8 cellular contexts compared by ENCODE assay signal in the genomic region with DNA sequence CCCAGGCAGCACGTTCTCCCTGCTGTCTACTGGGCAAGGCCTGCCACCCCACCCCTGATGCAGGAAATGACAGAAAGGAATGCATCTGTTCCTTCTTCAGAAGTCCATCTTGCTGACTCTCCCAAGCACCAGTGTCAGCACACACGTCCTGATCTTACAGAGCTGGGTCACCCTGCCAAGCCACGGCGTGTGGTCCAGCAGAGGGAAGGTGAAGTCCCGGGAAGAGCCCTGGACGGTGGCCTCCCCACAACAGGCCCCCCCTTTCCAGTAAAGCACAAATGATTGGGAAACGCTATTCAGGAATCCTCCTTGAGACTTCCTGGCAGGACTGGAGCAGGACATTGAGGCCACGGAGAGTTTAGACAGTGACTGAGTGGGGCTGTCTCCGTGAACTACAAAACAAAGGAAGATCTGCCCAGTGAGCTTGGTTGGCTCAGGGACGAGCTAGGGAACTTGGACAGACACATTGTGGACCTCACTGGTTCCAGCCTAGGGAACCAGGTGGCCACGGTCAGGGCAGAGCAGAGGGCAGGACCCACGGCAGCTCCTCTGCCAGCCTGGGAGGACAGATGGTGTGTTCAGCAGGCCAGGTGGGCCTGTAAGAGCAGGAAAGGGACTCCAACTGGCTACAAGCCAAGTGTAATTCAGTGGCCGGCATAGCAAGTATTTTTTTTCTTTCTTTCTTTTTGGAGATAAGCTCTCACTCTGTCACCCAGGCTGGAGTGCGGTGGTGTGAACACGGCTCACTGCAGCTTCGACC. TPM values are rescaled to one million over a fixed set of nuclear protein-coding genes. Genes with fewer than 3 reads are reported as not detected.
A peak's percentile ranks its signal among the peaks of the same experiment; 100 is the strongest.
DNase-seq lines count a peak whose midpoint lies in the region; ATAC-seq, FAIRE-seq and TF ChIP-seq lines count a peak whose summit lies in the region.

No MANE protein-coding gene starts in this region.

- no peak for DNase-seq in A549 (ENCODE audit: low read depth in 1 of 2, low spot score in 1 of 2)
- peak; percentile 67 for DNase-seq in MG63
- peak; percentile 59 for DNase-seq in astrocyte (ENCODE audit: low read depth)
- no peak for DNase-seq in left lobe of liver (ENCODE audit: low spot score)
- DNase-seq in activated CD4-positive, alpha-beta T cell treated with anti-CD3 and anti-CD28 coated beads, Interleukin-2, amount 50 U/mL, for 1 hour: no peak
- DNase-seq in stimulated activated naive CD4-positive, alpha-beta T cell treated with Interleukin-2 at 50 U/mL for 16 hours (lab: John Stamatoyannopoulos, UW): no peak

- no peaks in the 10 kb centered on the region for H3K9me3 ChIP-seq in A549
- no peaks in the 10 kb centered on the region for H3K9me3 ChIP-seq in MG63
- H3K9me3 ChIP-seq in astrocyte (ENCODE audit: insufficient read depth, low read depth, low read length): no peaks in the 10 kb centered on the region
- H3K9me3 ChIP-seq in thymus (ENCODE audit: control insufficient read depth): no peaks in the 10 kb centered on the region

- no peaks in the 10 kb centered on the region for H3K9me3 Mint-ChIP-seq in astrocyte (ENCODE audit: unreplicated experiment)

- H3K36me3 Mint-ChIP-seq in astrocyte (ENCODE audit: low read depth, unreplicated experiment): peaks cover 2% of the 10 kb centered on the region

- no peak overlapping the region for H2AFZ ChIP-seq in astrocyte (ENCODE audit: low read depth, low read length)

- H3K27ac ChIP-seq in A549 (peak overlapping the region; percentile 82 to 98), astrocyte (ENCODE audit: low read depth, low read length) (no peak overlapping the region), thymus (ENCODE audit: low read depth) (peak overlapping the region; percentile 76)

- peaks cover 36% of the 10 kb centered on the region for H3K4me1 Mint-ChIP-seq in astrocyte (ENCODE audit: low read depth, unreplicated experiment)

- H3K4me1 ChIP-seq in A549 (peaks cover 30% of the 10 kb centered on the region), astrocyte (ENCODE audit: insufficient read depth, low read length) (peaks cover 30% of the 10 kb centered on the region), thymus (ENCODE audit: control insufficient read depth, insufficient read depth, low read length) (peaks cover 9% of the 10 kb centered on the region)

- FAIRE-seq in A549 (lab: Jason Lieb, UNC) (no peak), astrocyte (lab: Jason Lieb, UNC) (no peak)

- 84% methylated on average over 13 of the region's 16 CpGs for WGBS in A549 (ENCODE audit: missing lambda C conversion rate)
- WGBS in thymus: 82% methylated on average over 16 of the region's 16 CpGs

- TF ChIP-seq CTCF in A549 (IDR thresholded peaks at IDR 0.05) (no peak), astrocyte (IDR thresholded peaks at IDR 0.05; ENCODE audit: insufficient read depth, low read depth, low read length) (no peak)

- CTCF ChIA-PET in A549 (lab: Yijun Ruan, JAX): interaction anchor here (0.9 to 1.9 kb wide), 4 partner anchors 9 to 367 kb away, joined by 3 to 5 read pairs (median 4); no protein-coding TSS in a partner anchor

- H3K79me2 ChIP-seq in astrocyte (ENCODE audit: insufficient read depth, low read length): peaks cover 96% of the 10 kb centered on the region

- no peaks in the 10 kb centered on the region for H3K27me3 Mint-ChIP-seq in astrocyte (ENCODE audit: low read depth, unreplicated experiment)

- no peak overlapping the region for H3K9ac ChIP-seq in astrocyte (ENCODE audit: low read length)

- no peak for TF ChIP-seq EP300 in A549 (IDR thresholded peaks at IDR 0.05)

- no peak overlapping the region for H3K27ac Mint-ChIP-seq in astrocyte (ENCODE audit: unreplicated experiment)

- H3K4me2 ChIP-seq in A549 (no peak overlapping the region; the same call in 2 of the 3 replicates), astrocyte (ENCODE audit: low read length) (peak overlapping the region; percentile 12)

- no peak overlapping the region for H3K4me3 Mint-ChIP-seq in astrocyte (ENCODE audit: unreplicated experiment)

- no peak for TF ChIP-seq POLR2A in A549 (IDR thresholded peaks at IDR 0.05; ENCODE audit: low read length)

- peaks cover 97% of the 10 kb centered on the region for H4K20me1 ChIP-seq in astrocyte (ENCODE audit: insufficient read depth, low read length)

- H3K4me3 ChIP-seq in A549 (no peak overlapping the region), MG63 (no peak overlapping the region), astrocyte (ENCODE audit: insufficient read depth, low read depth, low read length) (no peak overlapping the region), thymus (ENCODE audit: low read length) (no peak overlapping the region)

- POLR2A ChIA-PET in A549 (lab: Yijun Ruan, JAX): no interaction called here

- no peak for ATAC-seq in A549
- peak; percentile 30 for ATAC-seq in left lobe of liver
- no peak for ATAC-seq in HG03045 (IDR thresholded peaks at IDR 0.05; ENCODE audit: unreplicated experiment)

- H3K36me3 ChIP-seq in MG63: peaks cover 22% of the 10 kb centered on the region
- no peaks in the 10 kb centered on the region for H3K36me3 ChIP-seq in astrocyte (ENCODE audit: insufficient read depth, low read length)
- no peaks in the 10 kb centered on the region for H3K36me3 ChIP-seq in thymus (ENCODE audit: control insufficient read depth, insufficient read depth)

- no peak for TF ChIP-seq RAD21 in A549 (conservative IDR thresholded peaks at IDR 0.05 in 1 of 2, IDR thresholded peaks at IDR 0.05 in 1 of 2)

- no peaks in the 10 kb centered on the region for H3K27me3 ChIP-seq in MG63
- no peaks in the 10 kb centered on the region for H3K27me3 ChIP-seq in astrocyte (ENCODE audit: insufficient read depth, low read length)
- no peaks in the 10 kb centered on the region for H3K27me3 ChIP-seq in thymus (ENCODE audit: control insufficient read depth, insufficient read depth)

TF ChIP-seq in A549, 52 proteins besides CTCF, POLR2A, EP300 and RAD21 (continues in another document):
- TF ChIP-seq SREBF2 (IDR thresholded peaks at IDR 0.05): no peak
- TF ChIP-seq, protein P1, sequence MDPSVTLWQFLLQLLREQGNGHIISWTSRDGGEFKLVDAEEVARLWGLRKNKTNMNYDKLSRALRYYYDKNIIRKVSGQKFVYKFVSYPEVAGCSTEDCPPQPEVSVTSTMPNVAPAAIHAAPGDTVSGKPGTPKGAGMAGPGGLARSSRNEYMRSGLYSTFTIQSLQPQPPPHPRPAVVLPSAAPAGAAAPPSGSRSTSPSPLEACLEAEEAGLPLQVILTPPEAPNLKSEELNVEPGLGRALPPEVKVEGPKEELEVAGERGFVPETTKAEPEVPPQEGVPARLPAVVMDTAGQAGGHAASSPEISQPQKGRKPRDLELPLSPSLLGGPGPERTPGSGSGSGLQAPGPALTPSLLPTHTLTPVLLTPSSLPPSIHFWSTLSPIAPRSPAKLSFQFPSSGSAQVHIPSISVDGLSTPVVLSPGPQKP (IDR thresholded peaks at IDR 0.05; ENCODE audit: low read depth, low read length): no peak
- TF ChIP-seq TFCP2L1 (CRISPR knock-in tag; IDR thresholded peaks at IDR 0.05): no peak
- TF ChIP-seq ZNF302 (CRISPR knock-in tag; IDR thresholded peaks at IDR 0.05): no peak
- TF ChIP-seq ZSCAN20 (CRISPR knock-in tag; IDR thresholded peaks at IDR 0.05): no peak
- TF ChIP-seq SMC3 (IDR thresholded peaks at IDR 0.05): no peak
- TF ChIP-seq HDAC2 (IDR thresholded peaks at IDR 0.05): no peak
- TF ChIP-seq, protein P2, sequence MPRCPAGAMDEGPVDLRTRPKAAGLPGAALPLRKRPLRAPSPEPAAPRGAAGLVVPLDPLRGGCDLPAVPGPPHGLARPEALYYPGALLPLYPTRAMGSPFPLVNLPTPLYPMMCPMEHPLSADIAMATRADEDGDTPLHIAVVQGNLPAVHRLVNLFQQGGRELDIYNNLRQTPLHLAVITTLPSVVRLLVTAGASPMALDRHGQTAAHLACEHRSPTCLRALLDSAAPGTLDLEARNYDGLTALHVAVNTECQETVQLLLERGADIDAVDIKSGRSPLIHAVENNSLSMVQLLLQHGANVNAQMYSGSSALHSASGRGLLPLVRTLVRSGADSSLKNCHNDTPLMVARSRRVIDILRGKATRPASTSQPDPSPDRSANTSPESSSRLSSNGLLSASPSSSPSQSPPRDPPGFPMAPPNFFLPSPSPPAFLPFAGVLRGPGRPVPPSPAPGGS (IDR thresholded peaks at IDR 0.05): no peak
- no peak for TF ChIP-seq ZC3H11A (IDR thresholded peaks at IDR 0.05)
- TF ChIP-seq KDM5A (IDR thresholded peaks at IDR 0.05): no peak
- no peak for TF ChIP-seq EHMT2 (IDR thresholded peaks at IDR 0.05; ENCODE audit: low read depth)
- TF ChIP-seq, protein P3, sequence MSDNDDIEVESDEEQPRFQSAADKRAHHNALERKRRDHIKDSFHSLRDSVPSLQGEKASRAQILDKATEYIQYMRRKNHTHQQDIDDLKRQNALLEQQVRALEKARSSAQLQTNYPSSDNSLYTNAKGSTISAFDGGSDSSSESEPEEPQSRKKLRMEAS (IDR thresholded peaks at IDR 0.05): no peak
- no peak for TF ChIP-seq TP53 (CRISPR knock-in tag; IDR thresholded peaks at IDR 0.05)
- TF ChIP-seq, protein P4, sequence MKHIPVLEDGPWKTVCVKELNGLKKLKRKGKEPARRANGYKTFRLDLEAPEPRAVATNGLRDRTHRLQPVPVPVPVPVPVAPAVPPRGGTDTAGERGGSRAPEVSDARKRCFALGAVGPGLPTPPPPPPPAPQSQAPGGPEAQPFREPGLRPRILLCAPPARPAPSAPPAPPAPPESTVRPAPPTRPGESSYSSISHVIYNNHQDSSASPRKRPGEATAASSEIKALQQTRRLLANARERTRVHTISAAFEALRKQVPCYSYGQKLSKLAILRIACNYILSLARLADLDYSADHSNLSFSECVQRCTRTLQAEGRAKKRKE (CRISPR knock-in tag; IDR thresholded peaks at IDR 0.05; ENCODE audit: low read depth): no peak
- TF ChIP-seq BHLHE40 (IDR thresholded peaks at IDR 0.05; ENCODE audit: low read depth, low read length): no peak

RNA-seq across cellular contexts. Expression of a gene that starts 41.7 kb away (rescaled TPM):
- polyA plus RNA-seq in A549 (2011; rRNA removed) (1.1 and 1.6 TPM in 2 replicates), A549 (2017; fragmentation: RNase III; extraction: RNeasy Plus Mini Kit Qiagen cat#74134 plus additional on column Dnase treatment) (3.6 to 3.8 TPM (median 3.7 TPM) in 3 replicates), thymus (14.3 TPM)
- polyA plus RNA-seq in A549 (2012; cell fraction: cytosol; rRNA removed): 4.1 and 5.9 TPM in 2 replicates
- 10.6 and 18.2 TPM in 2 replicates for polyA plus RNA-seq in A549 (2012; cell fraction: nucleus; rRNA removed)
- polyA minus RNA-seq in A549 (2011; rRNA and poly(A)+ RNA removed): 2.4 and 3.6 TPM in 2 replicates
- 12.2 and 22.1 TPM in 2 replicates for total RNA-seq in MG63 (2014; rRNA removed; shearing (Covaris generic); ENCODE audit: low replicate concordance)
- total RNA-seq in astrocyte (16.0 TPM in 2 replicates), left lobe of liver (11.2 TPM)

RNA-seq across cellular contexts. Expression of a gene that starts 42.2 kb away (rescaled TPM):
- polyA plus RNA-seq in A549 (2011; rRNA removed) (17.6 and 18.0 TPM in 2 replicates), A549 (2017; fragmentation: RNase III; extraction: RNeasy Plus Mini Kit Qiagen cat#74134 plus additional on column Dnase treatment) (48.5 to 71.0 TPM (median 60.7 TPM) in 3 replicates), thymus (66.1 TPM)
- polyA plus RNA-seq in A549 (2012; cell fraction: cytosol; rRNA removed): 43.0 and 56.5 TPM in 2 replicates
- 199 and 307 TPM in 2 replicates for polyA plus RNA-seq in A549 (2012; cell fraction: nucleus; rRNA removed)
- 17.4 and 29.8 TPM in 2 replicates for polyA minus RNA-seq in A549 (2011; rRNA and poly(A)+ RNA removed)
- 0.40 and 4.4 TPM in 2 replicates for total RNA-seq in MG63 (2014; rRNA removed; shearing (Covaris generic); ENCODE audit: low replicate concordance)
- total RNA-seq in astrocyte (128 and 153 TPM in 2 replicates), left lobe of liver (10.2 TPM)

Comparison
In these comparisons a context has a peak if more than half of its experiments do, and no peak if none do; other contexts are left out.
1. DNase-seq: peak in MG63 (single experiment) and astrocyte (single experiment); none in A549 (0 of 2), left lobe of liver (single experiment), activated CD4-positive, alpha-beta T cell treated with anti-CD3 and anti-CD28 coated beads, Interleukin-2, amount 50 U/mL, for 1 hour (single experiment) and stimulated activated naive CD4-positive, alpha-beta T cell treated with Interleukin-2 at 50 U/mL for 16 hours (single experiment).
2. RNA of a gene that starts 42.2 kb away (total RNA-seq): 128 to 153 TPM in astrocyte; 10.2 TPM in left lobe of liver (single experiment) and 0.40 to 4.4 TPM in MG63; every median in the first group is over 10 times any median in the second.